ENCODE assay signal across 1 cellular context in the genomic region with DNA sequence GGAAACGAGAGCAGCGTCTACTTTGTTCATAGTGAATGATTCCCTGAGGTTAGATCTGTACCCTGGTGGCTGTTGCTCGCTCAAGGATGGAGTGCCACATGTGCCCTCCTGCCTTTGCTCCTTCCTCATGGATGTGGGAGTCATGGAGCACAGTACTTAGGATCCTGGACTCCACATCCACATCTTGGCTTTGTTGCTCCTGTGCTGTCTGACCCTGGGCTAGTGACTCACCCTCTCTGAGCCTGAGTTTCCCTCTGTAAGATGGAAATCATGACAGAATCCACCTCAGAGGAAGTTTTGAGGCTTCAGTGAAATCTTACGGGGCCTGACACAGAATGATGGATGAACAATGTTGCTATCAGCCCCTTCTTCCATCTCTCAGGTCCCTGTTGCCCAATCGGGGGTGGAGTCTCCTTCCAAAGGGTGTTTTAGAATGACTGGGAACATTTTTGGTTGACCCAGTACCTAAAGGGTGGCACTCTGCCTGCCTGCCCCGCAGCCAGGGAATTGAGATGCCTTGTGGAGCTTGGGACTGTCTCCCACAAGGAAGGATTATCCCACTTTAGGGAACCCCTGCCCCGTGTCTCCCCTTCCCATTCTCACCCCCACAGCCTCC.
A peak's percentile ranks its signal among the peaks of the same experiment; 100 is the strongest.
TF ChIP-seq lines count a peak whose summit lies in the region.

No MANE protein-coding gene starts in this region.

TF ChIP-seq in endothelial cell of umbilical vein, 7 proteins besides CTCF, POLR2A, EP300 and RAD21:
- TF ChIP-seq MAX (IDR thresholded peaks at IDR 0.05; ENCODE audit: insufficient read depth, insufficient read length) (no peak), JUN (IDR thresholded peaks at IDR 0.05; ENCODE audit: borderline replicate concordance, insufficient read depth, insufficient read length, low read depth) (peak; percentile 3), POLR2AphosphoS5 (IDR thresholded peaks at IDR 0.05; ENCODE audit: insufficient read depth, low read depth, low read length) (no peak), MYC (IDR thresholded peaks at IDR 0.05; ENCODE audit: low read depth, low read length) (no peak)
